8 cellular contexts compared by ENCODE assay signal in genomic region chr12:67515679-67516363, GRCh38.
DNase-seq lines count a peak whose midpoint lies in the region; ATAC-seq and TF ChIP-seq lines count a peak whose summit lies in the region.
"Had no signal": no experiment of that assay in that cellular context is flagged by ENCODE, and none has a peak within 500 bp of the region (broad histone marks: within the 10 kb centered on the region; RNA-seq: fewer than 3 reads in every experiment).

No MANE protein-coding gene starts in this region.

- peak overlapping the region; percentile 63 to 74 (median 68) for H3K27ac ChIP-seq in gastrocnemius medialis

- H3K27ac Mint-ChIP-seq in activated CD4-positive, alpha-beta T cell treated with anti-CD3 and anti-CD28 coated beads, Interleukin-2, amount 10 ng/mL, durations not matched to agents 24 days and 14 days, result peak overlapping the region; percentile 9

- no peaks in the 10 kb centered on the region for H3K27me3 ChIP-seq in gastrocnemius medialis

- H3K9me3 Mint-ChIP-seq in activated CD4-positive, alpha-beta T cell treated with anti-CD3 and anti-CD28 coated beads, Interleukin-2, amount 10 ng/mL, durations not matched to agents 24 days and 14 days, result peaks cover 7% of the 10 kb centered on the region

- peak overlapping the region; percentile 35 for H3K4me3 Mint-ChIP-seq in activated CD4-positive, alpha-beta T cell treated with anti-CD3 and anti-CD28 coated beads, Interleukin-2, amount 10 ng/mL, durations not matched to agents 24 days and 14 days

- H3K36me3 Mint-ChIP-seq in activated CD4-positive, alpha-beta T cell treated with anti-CD3 and anti-CD28 coated beads, Interleukin-2, amount 10 ng/mL, durations not matched to agents 24 days and 14 days (ENCODE audit: low read depth), result no peaks in the 10 kb centered on the region

- H3K36me3 ChIP-seq in gastrocnemius medialis, result no peaks in the 10 kb centered on the region

- ATAC-seq in GM18873 (IDR thresholded peaks at IDR 0.05; ENCODE audit: low FRiP score, unreplicated experiment), result peak; percentile 71
- peak; percentile 79 to 82 for ATAC-seq in gastrocnemius medialis
- ATAC-seq: Panc1 had no signal

- H3K27me3 Mint-ChIP-seq in activated CD4-positive, alpha-beta T cell treated with anti-CD3 and anti-CD28 coated beads, Interleukin-2, amount 10 ng/mL, durations not matched to agents 24 days and 14 days, result peaks cover 8% of the 10 kb centered on the region

- no peak for TF ChIP-seq CTCF in gastrocnemius medialis (IDR thresholded peaks at IDR 0.05 in 4 of 5, conservative IDR thresholded peaks at IDR 0.05 in 1 of 5)

- intact Hi-C loops in activated CD4-positive, alpha-beta T cell treated with anti-CD3 and anti-CD28 coated beads, Interleukin-2, amount 10 ng/mL, durations not matched to agents 24 days and 14 days (cut with micrococcal nuclease), result no loop called here
- intact Hi-C loops in gastrocnemius medialis (cut with DNase I; ENCODE audit: low total_unique reads), result no loop called here

- peaks cover 25 to 32% of the 10 kb centered on the region in 2 donors for H3K4me1 ChIP-seq in gastrocnemius medialis

- DNase-seq in H4 (ENCODE audit: low spot score), result peak; percentile 91
- DNase-seq in NCI-H1105 treated with DMSO at 0.1 percent for 48 hours (lab: John Stamatoyannopoulos, UW), result peak; percentile 66
- DNase-seq in activated CD4-positive, alpha-beta T cell treated with anti-CD3 and anti-CD28 coated beads, Interleukin-2, amount 10 ng/mL, durations not matched to agents 24 days and 14 days, result peak; percentile 87
- peak; percentile 22 to 24 for DNase-seq in gastrocnemius medialis
- no peak for DNase-seq in nucleus accumbens (lab: John Stamatoyannopoulos, UW)
- DNase-seq in NCI-H2227 (lab: John Stamatoyannopoulos, UW; ENCODE audit: unreplicated experiment), result no peak

- no peaks in the 10 kb centered on the region for H3K9me3 ChIP-seq in gastrocnemius medialis

- no peak for TF ChIP-seq POLR2A in gastrocnemius medialis (IDR thresholded peaks at IDR 0.05)

- peak overlapping the region in 1 of 4 donors; percentile 15 for H3K4me3 ChIP-seq in gastrocnemius medialis

- in situ Hi-C loops in gastrocnemius medialis (cut with MboI; ENCODE audit: low sequenced_read_pairs in 4 of 4), result no loop called here

- peaks cover 31% of the 10 kb centered on the region for H3K4me1 Mint-ChIP-seq in activated CD4-positive, alpha-beta T cell treated with anti-CD3 and anti-CD28 coated beads, Interleukin-2, amount 10 ng/mL, durations not matched to agents 24 days and 14 days

Comparison
In these comparisons a context has a peak if more than half of its experiments do, and no peak if none do; other contexts are left out.
1. DNase-seq: peak in H4 (single experiment), NCI-H1105 treated with DMSO at 0.1 percent for 48 hours (single experiment), activated CD4-positive, alpha-beta T cell treated with anti-CD3 and anti-CD28 coated beads, Interleukin-2, amount 10 ng/mL, durations not matched to agents 24 days and 14 days (single experiment) and gastrocnemius medialis (2 of 2); none in nucleus accumbens (0 of 56) and NCI-H2227 (single experiment).